20 cellular contexts compared by ENCODE assay signal in genomic region chr2:26295511-26295910, GRCh38. TPM values are rescaled to one million over a fixed set of nuclear protein-coding genes. Genes with fewer than 3 reads are reported as not detected.
DNase-seq lines count a peak whose midpoint lies in the region; ATAC-seq, FAIRE-seq and TF ChIP-seq lines count a peak whose summit lies in the region.
"Had no signal": no experiment of that assay in that cellular context is flagged by ENCODE, and none has a peak within 500 bp of the region (broad histone marks: within the 10 kb centered on the region; RNA-seq: fewer than 3 reads in every experiment).

No MANE protein-coding gene starts in this region.

- no peak overlapping the region for H4K91ac ChIP-seq in H1 (replicated peaks; ENCODE audit: insufficient read length, low read length)

- peaks cover 0 to 2% of the 10 kb centered on the region in 2 experiments; a peak in 1 of 4 replicates for H3K4me1 ChIP-seq in SK-N-SH (ENCODE audit: control insufficient read depth in 1 of 2, insufficient read depth in 2 of 2, low read depth in 1 of 2, low read length in 1 of 2)
- H3K4me1 ChIP-seq in HEK293 (ENCODE audit: control insufficient read depth, insufficient read depth, low read length), result no peaks in the 10 kb centered on the region
- peaks cover 2 to 10% (median 6%) of the 10 kb centered on the region in 4 experiments for H3K4me1 ChIP-seq in H1 (replicated peaks in 1 of 4; ENCODE audit: control insufficient read depth in 3 of 4, insufficient read depth in 4 of 4, low read length in 3 of 4)

- H3K14ac ChIP-seq in H1 (ENCODE audit: insufficient read length), result no peak overlapping the region

- no peak overlapping the region for H2AK5ac ChIP-seq in H1 (ENCODE audit: low read depth, low read length)

- H3K79me2 ChIP-seq in SK-N-SH (ENCODE audit: insufficient read depth), result no peaks in the 10 kb centered on the region
- no peaks in the 10 kb centered on the region for H3K79me2 ChIP-seq in H1 (ENCODE audit: control insufficient read depth in 1 of 2, insufficient read depth in 2 of 2, low read length in 2 of 2)

- TF ChIP-seq POLR2A in H1 (IDR thresholded peaks at IDR 0.05; ENCODE audit: control extremely low read depth in 1 of 2, low read depth in 2 of 2, low read length in 2 of 2), result no peak

- H3K18ac ChIP-seq in H1 (ENCODE audit: extremely low read depth, low read length), result no peak overlapping the region

- H4K20me1 ChIP-seq in SK-N-SH (ENCODE audit: insufficient read depth), result no peaks in the 10 kb centered on the region
- no peaks in the 10 kb centered on the region for H4K20me1 ChIP-seq in H1 (replicated peaks in 1 of 2; ENCODE audit: control insufficient read depth in 1 of 2, insufficient read depth in 2 of 2, low read length in 2 of 2)
- H4K20me1 ChIP-seq: BLaER1 treated with 17β-estradiol and CSF1 and Interleukin-3, amounts not matched to agents 10 nM and 100 nM had no signal

- TF ChIP-seq EP300 in SK-N-SH (IDR thresholded peaks at IDR 0.05; ENCODE audit: borderline replicate concordance in 1 of 2, low read depth in 1 of 2, low read length in 1 of 2) (no peak), H1 (IDR thresholded peaks at IDR 0.05; ENCODE audit: borderline replicate concordance in 1 of 2, low read depth in 2 of 2, low read length in 2 of 2) (no peak)

- no peak overlapping the region for H4K5ac ChIP-seq in H1 (ENCODE audit: insufficient read length, low read depth, low read length)

- TF ChIP-seq CTCF in SK-N-SH (IDR thresholded peaks at IDR 0.05), result no peak
- no peak for TF ChIP-seq CTCF in HEK293 (tag by site-specific recombination; IDR thresholded peaks at IDR 0.05)
- TF ChIP-seq CTCF in H1 (IDR thresholded peaks at IDR 0.05; ENCODE audit: control extremely low read depth in 1 of 3, insufficient read depth in 1 of 3, low read depth in 1 of 3, low read length in 3 of 3), result no peak

- no peak overlapping the region for H3K9ac ChIP-seq in SK-N-SH
- H3K9ac ChIP-seq in H1 (replicated peaks in 1 of 4; ENCODE audit: extremely low read depth in 1 of 4, low read depth in 3 of 4, low read length in 3 of 4), result no peak overlapping the region
- H3K9ac ChIP-seq: BLaER1 treated with 17β-estradiol and CSF1 and Interleukin-3, amounts not matched to agents 10 nM and 100 nM had no signal

- H4K8ac ChIP-seq in H1 (ENCODE audit: extremely low read depth, insufficient read depth, low read length), result no peak overlapping the region

- H3K23ac ChIP-seq in H1 (ENCODE audit: insufficient read length), result no peak overlapping the region

- no peak overlapping the region for H2AFZ ChIP-seq in SK-N-SH (ENCODE audit: low read depth)
- H2AFZ ChIP-seq in H1 (ENCODE audit: low read length), result no peak overlapping the region

- DNase-seq in SK-N-SH (no peak), H1 (ENCODE audit: low read depth in 1 of 2, low spot score in 2 of 2) (no peak)
- DNase-seq: AML-193; Caco-2; Calu3; CD4-positive, alpha-beta T cell; CD8-positive, alpha-beta T cell; DMS79 treated with DMSO at 0.1 percent for 48 hours; GDM1 had no signal

- no peaks in the 10 kb centered on the region for H3K9me3 ChIP-seq in SK-N-SH
- no peaks in the 10 kb centered on the region for H3K9me3 ChIP-seq in HEK293 (ENCODE audit: control insufficient read depth, insufficient read depth, low read depth, low read length)
- no peaks in the 10 kb centered on the region for H3K9me3 ChIP-seq in H1 (ENCODE audit: insufficient read depth in 2 of 2, low read depth in 1 of 2, low read length in 1 of 2)
- H3K9me3 ChIP-seq: A549, Caco-2 had no signal

- H3K27ac ChIP-seq in SK-N-SH (ENCODE audit: low read depth in 2 of 2, low read length in 1 of 2), result no peak overlapping the region
- no peak overlapping the region for H3K27ac ChIP-seq in HEK293 (ENCODE audit: extremely low read depth, low read depth, low read length)
- no peak overlapping the region for H3K27ac ChIP-seq in H1 (ENCODE audit: low read depth, low read length)
- H3K27ac ChIP-seq: 22Rv1; A549; BLaER1 treated with 17β-estradiol and CSF1 and Interleukin-3, amounts not matched to agents 10 nM and 100 nM; C4-2B had no signal

- no peak overlapping the region for H2BK15ac ChIP-seq in H1 (ENCODE audit: low read length)

- WGBS in SK-N-SH (ENCODE audit: low lambda C conversion rate), result 22% methylated on average over 1 of the region's 1 CpG
- WGBS in H1 (ENCODE audit: extremely low coverage in 1 of 2, insufficient coverage in 1 of 2, insufficient read length in 1 of 2, insufficient replicate concordance in 2 of 2, low coverage in 1 of 2, low lambda C conversion rate in 2 of 2, missing lambda C conversion rate in 1 of 2), 2 experiments, result 96% methylated on average over 1 of the region's 1 CpG; no CpG with 5 or more reads in 1 of the 2 experiments

- no peaks in the 10 kb centered on the region for H3F3A ChIP-seq in SK-N-SH (replicated peaks; ENCODE audit: insufficient read depth)

- H3K79me1 ChIP-seq in H1 (ENCODE audit: low read depth, low read length), result no peaks in the 10 kb centered on the region

- peaks cover 13% of the 10 kb centered on the region for H3K23me2 ChIP-seq in H1 (ENCODE audit: low read depth, low read length)

- H3K9me2 ChIP-seq in SK-N-SH, result no peaks in the 10 kb centered on the region

- H3K4me2 ChIP-seq in SK-N-SH (no peak overlapping the region), H1 (ENCODE audit: insufficient read depth in 1 of 2, low read depth in 2 of 2, low read length in 2 of 2) (no peak overlapping the region)
- H3K4me2 ChIP-seq: A549; BLaER1 treated with 17β-estradiol and CSF1 and Interleukin-3, amounts not matched to agents 10 nM and 100 nM had no signal

- ATAC-seq in SK-N-SH treated with all-trans-retinoic acid at 6 μM for 48 hours (no peak), GM19328 (IDR thresholded peaks at IDR 0.05; ENCODE audit: unreplicated experiment) (no peak)
- ATAC-seq: A549; CD8-positive, alpha-beta T cell; GM12878 had no signal

- TF ChIP-seq RAD21 in SK-N-SH (IDR thresholded peaks at IDR 0.05; ENCODE audit: low read length) (no peak), H1 (IDR thresholded peaks at IDR 0.05 in 1 of 2, conservative IDR thresholded peaks at IDR 0.05 in 1 of 2; ENCODE audit: low read depth in 2 of 2, low read length in 2 of 2) (no peak)

- no peak overlapping the region for H3K56ac ChIP-seq in H1 (replicated peaks; ENCODE audit: insufficient read length, low read depth, low read length)

- FAIRE-seq in H1 (lab: Jason Lieb, UNC), result no peak
- FAIRE-seq: A549, D721Med, GM12878, GM12892, GM18507 had no signal

- H2BK20ac ChIP-seq in H1 (ENCODE audit: low read length), result no peak overlapping the region

- CTCF ChIA-PET in SK-N-SH (lab: Yijun Ruan, JAX), result no interaction called here
- CTCF ChIA-PET in HEK293 (lab: Yijun Ruan, JAX), result no interaction called here
- CTCF ChIA-PET in H1 (lab: Charles Lee; ENCODE audit: partially characterized antibody), result no interaction called here

- no peaks in the 10 kb centered on the region for H3K27me3 ChIP-seq in SK-N-SH (ENCODE audit: insufficient read depth)
- H3K27me3 ChIP-seq in H1 (replicated peaks in 1 of 4; ENCODE audit: control insufficient read depth in 3 of 4, extremely low read depth in 1 of 4, insufficient read depth in 3 of 4, low read length in 3 of 4), result no peaks in the 10 kb centered on the region
- H3K27me3 ChIP-seq: BLaER1 treated with 17β-estradiol and CSF1 and Interleukin-3, amounts not matched to agents 10 nM and 100 nM had no signal

- no peak overlapping the region for H3K4me3 ChIP-seq in SK-N-SH (ENCODE audit: low read depth in 2 of 2, low read length in 1 of 2)
- no peak overlapping the region for H3K4me3 ChIP-seq in HEK293 (ENCODE audit: low read depth, low read length)
- H3K4me3 ChIP-seq in H1 (ENCODE audit: extremely low read depth in 1 of 4, insufficient read depth in 2 of 4, low read depth in 3 of 4, low read length in 4 of 4), result no peak overlapping the region
- H3K4me3 ChIP-seq: A549; BLaER1 treated with 17β-estradiol and CSF1 and Interleukin-3, amounts not matched to agents 10 nM and 100 nM; GM12878 had no signal

- no peak overlapping the region for H2BK5ac ChIP-seq in H1 (ENCODE audit: low read depth, low read length)

- H3K36me3 ChIP-seq in SK-N-SH (replicated peaks in 1 of 2; ENCODE audit: control insufficient read depth in 1 of 2, insufficient read depth in 2 of 2, low read length in 1 of 2) (no peaks in the 10 kb centered on the region), HEK293 (ENCODE audit: control insufficient read depth in 2 of 2, insufficient read depth in 1 of 2, low read length in 2 of 2) (no peaks in the 10 kb centered on the region; a peak in 1 of 3 replicates), H1 (ENCODE audit: control insufficient read depth in 2 of 4, insufficient read depth in 4 of 4, low read length in 3 of 4) (no peaks in the 10 kb centered on the region)

- H3K4ac ChIP-seq in H1 (replicated peaks; ENCODE audit: insufficient read length, low read depth, low read length), result no peak overlapping the region

- no peak overlapping the region for H2BK120ac ChIP-seq in H1 (replicated peaks; ENCODE audit: low read depth, low read length)

- POLR2A ChIA-PET in SK-N-SH (lab: Yijun Ruan, JAX), result no interaction called here
- POLR2A ChIA-PET in HEK293 (lab: Yijun Ruan, JAX), result no interaction called here
- POLR2A ChIA-PET in H1 (lab: Charles Lee; ENCODE audit: partially characterized antibody), result no interaction called here

- no peak overlapping the region for H2BK12ac ChIP-seq in H1 (ENCODE audit: low read depth, low read length)

RNA-seq across cellular contexts. Expression of gene SELENOI, which starts 50.4 kb away (rescaled TPM):
- polyA plus RNA-seq in SK-N-SH (2012; rRNA removed) (4.4 and 6.2 TPM in 2 replicates), H1 (2011; rRNA removed) (15.9 and 22.2 TPM in 2 replicates)
- polyA plus RNA-seq in SK-N-SH (2012; cell fraction: cytosol; rRNA removed), result 6.4 and 6.6 TPM in 2 replicates
- 5.9 and 8.4 TPM in 2 replicates for polyA plus RNA-seq in SK-N-SH (2012; cell fraction: nucleus; rRNA removed)
- total RNA-seq in H1 (2021; fragmentation: NEBNext Ultra II Directional; extraction: Animal tissue kit (Norgen Biotek cat#: 25700)), result 54.8 and 63.8 TPM in 2 replicates
- polyA plus RNA-seq in H1 (2011; cell fraction: cytosol; rRNA removed), result 12.4 TPM
- 16.6 TPM for polyA plus RNA-seq in H1 (2011; cell fraction: nucleus; rRNA removed)
- polyA plus RNA-seq in H1 (2012, experiment 1 of 2), result 10.4 to 21.8 TPM (median 16.9 TPM) in 4 replicates
- 1.2 TPM for polyA plus RNA-seq in H1 (2012, experiment 2 of 2)
- 33.6 TPM for polyA plus RNA-seq in H1 (2013, experiment 1 of 2)
- 35.8 TPM for polyA plus RNA-seq in H1 (2013, experiment 2 of 2)
- 175 and 199 TPM in 2 replicates for polyA minus RNA-seq in H1 (2011; rRNA and poly(A)+ RNA removed)
- 20.9 TPM for polyA minus RNA-seq in H1 (2011; cell fraction: cytosol; rRNA and poly(A)+ RNA removed)
- polyA minus RNA-seq in H1 (2011; cell fraction: nucleus; rRNA and poly(A)+ RNA removed), result 44.0 TPM

RNA-seq across cellular contexts. Expression of gene HADHB, which starts 50.8 kb away (rescaled TPM):
- polyA plus RNA-seq in SK-N-SH (2012; rRNA removed), result 108 and 137 TPM in 2 replicates
- 133 and 137 TPM in 2 replicates for polyA plus RNA-seq in SK-N-SH (2012; cell fraction: cytosol; rRNA removed)
- polyA plus RNA-seq in SK-N-SH (2012; cell fraction: nucleus; rRNA removed), result 71.1 and 111 TPM in 2 replicates
- total RNA-seq in H1 (2021; fragmentation: NEBNext Ultra II Directional; extraction: Animal tissue kit (Norgen Biotek cat#: 25700)), result 52.3 and 57.3 TPM in 2 replicates
- polyA plus RNA-seq in H1 (2011; rRNA removed), result 39.2 and 47.7 TPM in 2 replicates
- 46.8 TPM for polyA plus RNA-seq in H1 (2011; cell fraction: cytosol; rRNA removed)
- polyA plus RNA-seq in H1 (2011; cell fraction: nucleus; rRNA removed), result 29.5 TPM
- 42.2 to 53.0 TPM (median 47.4 TPM) in 4 replicates for polyA plus RNA-seq in H1 (2012, experiment 1 of 2)
- 17.9 TPM for polyA plus RNA-seq in H1 (2012, experiment 2 of 2)
- 31.6 TPM for polyA plus RNA-seq in H1 (2013, experiment 1 of 2)
- 29.6 TPM for polyA plus RNA-seq in H1 (2013, experiment 2 of 2)
- 76.3 and 83.8 TPM in 2 replicates for polyA minus RNA-seq in H1 (2011; rRNA and poly(A)+ RNA removed)
- polyA minus RNA-seq in H1 (2011; cell fraction: cytosol; rRNA and poly(A)+ RNA removed), result 23.3 TPM
- polyA minus RNA-seq in H1 (2011; cell fraction: nucleus; rRNA and poly(A)+ RNA removed), result 29.7 TPM

RNA-seq across cellular contexts. Expression of gene ADGRF3, which starts 51.1 kb away (rescaled TPM):
- polyA plus RNA-seq in SK-N-SH (2012; rRNA removed), result 0.10 and 0.31 TPM in 2 replicates
- 0.03 and 0.04 TPM in 2 replicates for polyA plus RNA-seq in SK-N-SH (2012; cell fraction: cytosol; rRNA removed)
- 0.69 and 1.8 TPM in 2 replicates for polyA plus RNA-seq in SK-N-SH (2012; cell fraction: nucleus; rRNA removed)
- total RNA-seq in H1 (2021; fragmentation: NEBNext Ultra II Directional; extraction: Animal tissue kit (Norgen Biotek cat#: 25700)), result 0.69 and 0.75 TPM in 2 replicates
- polyA plus RNA-seq in H1 (2011; rRNA removed), result 0.31 and 0.54 TPM in 2 replicates
- 0.28 TPM for polyA plus RNA-seq in H1 (2011; cell fraction: cytosol; rRNA removed)
- polyA plus RNA-seq in H1 (2011; cell fraction: nucleus; rRNA removed), result 2.2 TPM
- polyA plus RNA-seq in H1 (2012, experiment 1 of 2), result 0.83 to 2.3 TPM (median 0.95 TPM) in 4 replicates
- polyA plus RNA-seq in H1 (2012, experiment 2 of 2), result 0.22 TPM
- polyA plus RNA-seq in H1 (2013, experiment 1 of 2), result 0.67 TPM
- polyA plus RNA-seq in H1 (2013, experiment 2 of 2), result 0.31 TPM
- 0.54 and 1.2 TPM in 2 replicates for polyA minus RNA-seq in H1 (2011; rRNA and poly(A)+ RNA removed)
- polyA minus RNA-seq in H1 (2011; cell fraction: cytosol; rRNA and poly(A)+ RNA removed), result not detected
- polyA minus RNA-seq in H1 (2011; cell fraction: nucleus; rRNA and poly(A)+ RNA removed), result 0.30 TPM

RNA-seq across cellular contexts. Expression of gene HADHA, which starts 51.1 kb away (rescaled TPM):
- polyA plus RNA-seq in SK-N-SH (2012; rRNA removed) (64.3 and 69.9 TPM in 2 replicates), H1 (2011; rRNA removed) (52.7 and 64.6 TPM in 2 replicates)
- polyA plus RNA-seq in SK-N-SH (2012; cell fraction: cytosol; rRNA removed), result 70.6 and 71.0 TPM in 2 replicates
- polyA plus RNA-seq in SK-N-SH (2012; cell fraction: nucleus; rRNA removed), result 57.8 and 66.5 TPM in 2 replicates
- 126 and 131 TPM in 2 replicates for total RNA-seq in H1 (2021; fragmentation: NEBNext Ultra II Directional; extraction: Animal tissue kit (Norgen Biotek cat#: 25700))
- polyA plus RNA-seq in H1 (2011; cell fraction: cytosol; rRNA removed), result 80.8 TPM
- 84.6 TPM for polyA plus RNA-seq in H1 (2011; cell fraction: nucleus; rRNA removed)
- polyA plus RNA-seq in H1 (2012, experiment 1 of 2), result 116 to 127 TPM (median 126 TPM) in 4 replicates
- 31.2 TPM for polyA plus RNA-seq in H1 (2012, experiment 2 of 2)
- 83.2 TPM for polyA plus RNA-seq in H1 (2013, experiment 1 of 2)
- 76.6 TPM for polyA plus RNA-seq in H1 (2013, experiment 2 of 2)
- polyA minus RNA-seq in H1 (2011; rRNA and poly(A)+ RNA removed), result 117 and 126 TPM in 2 replicates
- polyA minus RNA-seq in H1 (2011; cell fraction: cytosol; rRNA and poly(A)+ RNA removed), result 64.5 TPM
- polyA minus RNA-seq in H1 (2011; cell fraction: nucleus; rRNA and poly(A)+ RNA removed), result 60.4 TPM
